In the genomic region with DNA sequence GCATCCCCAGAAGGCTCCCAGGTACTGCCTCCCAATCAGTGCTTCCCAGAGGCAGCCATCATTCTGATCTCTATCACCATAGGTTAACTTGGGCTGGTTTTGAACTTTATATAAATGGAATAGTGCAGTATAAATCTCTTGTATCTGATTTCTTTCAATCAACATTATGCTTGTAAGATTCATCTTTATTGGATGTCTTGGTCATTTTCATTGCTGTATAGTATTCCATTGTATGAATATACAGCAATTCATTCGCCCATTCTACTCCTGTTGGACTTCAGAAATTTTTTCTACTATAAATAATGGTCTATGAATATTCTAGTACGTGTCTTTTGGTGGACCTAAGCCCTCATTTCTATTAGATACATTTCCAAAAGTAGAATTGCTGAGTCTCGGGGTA, we compare ENCODE assay signal across 34 cellular contexts.
"Had no signal": no experiment of that assay in that cellular context is flagged by ENCODE, and none has a peak within 500 bp of the region (broad histone marks: within the 10 kb centered on the region; RNA-seq: fewer than 3 reads in every experiment).

No MANE protein-coding gene starts in this region.

- DNase-seq: Karpas-422, Kasumi-1, MG63, MM.1S, MV-4-11, NCI-H1048, NCI-H1092, NCI-H1092 treated with DMSO at 0.1 percent for 48 hours, NCI-H1105, NCI-H1105 treated with DMSO at 0.1 percent for 48 hours, NCI-H1417, NCI-H1417 treated with DMSO at 0.1 percent for 48 hours, NCI-H1436, NCI-H1436 treated with DMSO at 0.1 percent for 48 hours, NCI-H146, NCI-H1694, NCI-H1694 treated with DMSO at 0.1 percent for 48 hours, NCI-H187, NCI-H187 treated with DMSO at 0.1 percent for 48 hours, NCI-H1930, NCI-H2029, NCI-H2029 treated with DMSO at 0.1 percent for 48 hours, NCI-H2081, NCI-H2081 treated with DMSO at 0.1 percent for 48 hours, NCI-H2107, NCI-H2171 treated with DMSO at 0.1 percent for 48 hours, NCI-H2227 treated with DMSO at 0.1 percent for 48 hours, NCI-H226, NCI-H345, NCI-H446, NCI-H446 treated with DMSO at 0.1 percent for 48 hours, NCI-H510A, NCI-H510A treated with DMSO at 0.1 percent for 48 hours, NCI-H524 had no signal

- H3K4me3 ChIP-seq: MG63 had no signal

- H3K36me3 ChIP-seq: MG63 had no signal
